Comparison of ENCODE assay signal across 1 cellular context in genomic region chr9:130421154-130421801, GRCh38.
TF ChIP-seq lines count a peak whose summit lies in the region.

No MANE protein-coding gene starts in this region.

TF ChIP-seq in WTC11, 78 proteins besides CTCF, POLR2A, EP300 and RAD21 (continued from another document):
- TF ChIP-seq ZSCAN18 (CRISPR knock-in tag; IDR thresholded peaks at IDR 0.05): no peak
- TF ChIP-seq CBFB (CRISPR knock-in tag; IDR thresholded peaks at IDR 0.05; ENCODE audit: low read depth): no peak
TF ChIP-seq in WTC11: peak in this region for 0.
